ENCODE assay signal across 1 cellular context in genomic region chr20:63314566-63315239, GRCh38.
TF ChIP-seq lines count a peak whose summit lies in the region.

No MANE protein-coding gene starts in this region.

TF ChIP-seq in HepG2, 621 proteins besides CTCF, POLR2A, EP300 and RAD21:
- 0 out of 2 replicates have a peak, but pooled peaks have one; percentile 44 for TF ChIP-seq HOXA7 (CRISPR knock-in tag; IDR thresholded peaks at IDR 0.05)
- peak; percentile 42; the same call in 1 of the 2 replicates for TF ChIP-seq ZNF263 (CRISPR knock-in tag; IDR thresholded peaks at IDR 0.05)
- no peak for TF ChIP-seq UBTF (CRISPR knock-in tag; IDR thresholded peaks at IDR 0.05)
- no peak for TF ChIP-seq CBX2 (IDR thresholded peaks at IDR 0.05; ENCODE audit: low read depth, low read length)
- TF ChIP-seq CBX2 (CRISPR knock-in tag; IDR thresholded peaks at IDR 0.05; ENCODE audit: low read depth), result no peak
- TF ChIP-seq MNT (IDR thresholded peaks at IDR 0.05), result peak; percentile 92
